In the genomic region with DNA sequence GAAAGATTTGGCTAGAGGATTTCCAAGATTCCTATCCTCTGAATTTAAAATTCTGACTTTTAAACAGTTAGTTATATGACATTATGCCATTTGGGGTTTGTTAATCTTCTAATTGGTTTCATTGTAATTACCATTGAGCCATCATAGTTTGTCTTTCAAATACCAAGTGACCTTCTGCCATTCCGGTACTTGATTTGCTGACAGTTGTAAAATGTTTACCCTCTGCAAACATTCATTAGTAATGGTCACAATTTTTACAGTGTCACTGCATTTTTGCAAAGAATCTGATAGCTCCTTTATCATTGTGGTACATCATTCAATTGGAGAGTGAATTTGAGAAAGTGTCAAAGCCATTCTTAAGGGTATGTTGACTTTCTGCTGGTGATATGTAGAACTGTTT, we compare ENCODE assay signal across 16 cellular contexts.
DNase-seq lines count a peak whose midpoint lies in the region; ATAC-seq and TF ChIP-seq lines count a peak whose summit lies in the region.
"Had no signal": no experiment of that assay in that cellular context is flagged by ENCODE, and none has a peak within 500 bp of the region (broad histone marks: within the 10 kb centered on the region; RNA-seq: fewer than 3 reads in every experiment).

No MANE protein-coding gene starts in this region.

- H3K9ac ChIP-seq in IMR-90 (ENCODE audit: low read depth, low read length): no peak overlapping the region
- no peak overlapping the region for H3K9ac ChIP-seq in parathyroid adenoma

- H3K4me2 ChIP-seq in IMR-90 (ENCODE audit: low read depth, low read length) (no peak overlapping the region), parathyroid adenoma (ENCODE audit: low read length) (no peak overlapping the region)

- H2AK9ac ChIP-seq in IMR-90 (replicated peaks; ENCODE audit: low read depth, low read length, poor library complexity): no peak overlapping the region

- no peak for TF ChIP-seq CTCF in IMR-90 (conservative IDR thresholded peaks at IDR 0.05; ENCODE audit: low read depth, low read length)
- no peak for TF ChIP-seq CTCF in Panc1 (IDR thresholded peaks at IDR 0.05)
- no peak for TF ChIP-seq CTCF in parathyroid adenoma (IDR thresholded peaks at IDR 0.05)
- no peak for TF ChIP-seq CTCF in mucosa of descending colon (IDR thresholded peaks at IDR 0.05)

- no peak overlapping the region for H4K8ac ChIP-seq in IMR-90 (ENCODE audit: low read depth in 2 of 2, low read length in 2 of 2)

- H3K9me3 ChIP-seq in IMR-90 (ENCODE audit: control insufficient read depth, insufficient read depth, low read length): no peaks in the 10 kb centered on the region
- H3K9me3 ChIP-seq in Panc1 (ENCODE audit: control insufficient read depth, insufficient read depth, low read depth, low read length): no peaks in the 10 kb centered on the region
- H3K9me3 ChIP-seq in parathyroid adenoma (ENCODE audit: control insufficient read depth, low read length): no peaks in the 10 kb centered on the region
- no peaks in the 10 kb centered on the region for H3K9me3 ChIP-seq in mucosa of descending colon
- H3K9me3 ChIP-seq: BE2C had no signal

- H3K36me3 ChIP-seq in IMR-90 (ENCODE audit: control insufficient read depth, insufficient read depth, low read length) (no peaks in the 10 kb centered on the region), Panc1 (ENCODE audit: control insufficient read depth, insufficient read depth, low read length) (no peaks in the 10 kb centered on the region), parathyroid adenoma (ENCODE audit: control insufficient read depth, insufficient read depth, low read length) (no peaks in the 10 kb centered on the region), mucosa of descending colon (ENCODE audit: low read depth) (no peaks in the 10 kb centered on the region)
- H3K36me3 ChIP-seq: BE2C had no signal

- H3K4me3 ChIP-seq in IMR-90 (ENCODE audit: insufficient read depth, low read depth, low read length): no peak overlapping the region
- H3K4me3 ChIP-seq in Panc1 (ENCODE audit: low read depth in 2 of 2, low read length in 2 of 2): no peak overlapping the region
- H3K4me3 ChIP-seq in parathyroid adenoma (ENCODE audit: low read depth, low read length): no peak overlapping the region
- H3K4me3 ChIP-seq in mucosa of descending colon: no peak overlapping the region

- no peak overlapping the region for H3K56ac ChIP-seq in IMR-90 (ENCODE audit: extremely low read depth, insufficient read depth, low read length)

- H2AK5ac ChIP-seq in IMR-90 (ENCODE audit: low read depth, low read length): no peak overlapping the region

- no peak overlapping the region for H3K4ac ChIP-seq in IMR-90 (ENCODE audit: low read depth, low read length)

- H3K79me2 ChIP-seq in parathyroid adenoma: no peaks in the 10 kb centered on the region

- in situ Hi-C loops in IMR-90 (cut with MboI; ENCODE audit: low sequenced_read_pairs) (no loop called here), Panc1 (cut with HindIII; ENCODE audit: low pct_unique_long_range_greater_than_20kb, low sequenced_read_pairs) (no loop called here)

- H4K20me1 ChIP-seq in IMR-90 (ENCODE audit: insufficient read depth, low read length): no peaks in the 10 kb centered on the region

- CTCF ChIA-PET in IMR-90 (lab: Yijun Ruan, JAX) (interaction anchor here (0.6 kb wide), 1 partner anchor 226 kb away, joined by 3 read pairs; no protein-coding TSS in a partner anchor), Panc1 (lab: Charles Lee) (no interaction called here)

- H4K91ac ChIP-seq in IMR-90 (ENCODE audit: insufficient read depth, low read depth, low read length): no peak overlapping the region

- TF ChIP-seq RAD21 in IMR-90 (IDR thresholded peaks at IDR 0.05; ENCODE audit: low read length): no peak

- H2BK20ac ChIP-seq in IMR-90 (ENCODE audit: low read depth, low read length): no peak overlapping the region

- no peak for DNase-seq in IMR-90
- peak; percentile 49 for DNase-seq in NCI-H146 (lab: John Stamatoyannopoulos, UW)
- no peak for DNase-seq in Panc1 (ENCODE audit: low read depth, low spot score)
- no peak for DNase-seq in NCI-H1694 treated with DMSO at 0.1 percent for 48 hours (lab: John Stamatoyannopoulos, UW)
- no peak for DNase-seq in mucosa of descending colon
- DNase-seq: ACHN; BE2C; C1 segment of cervical spinal cord; CD4-positive, CD25-positive, alpha-beta regulatory T cell; CD8-positive, alpha-beta memory T cell; COR-L47; DMS 273 treated with DMSO at 0.1 percent for 48 hours; DMS79; GF-D8; H9 had no signal

- no CpG with 5 or more reads among the region's 1 CpG for WGBS in IMR-90 (ENCODE audit: extremely low coverage in 2 of 2, insufficient read length in 1 of 2), 2 experiments

- ATAC-seq in IMR-90 (ENCODE audit: low read depth) (no peak), Panc1 (no peak), mucosa of descending colon (no peak)

- H2BK120ac ChIP-seq in IMR-90 (ENCODE audit: low read depth, low read length): no peak overlapping the region

- no peak overlapping the region for H3K14ac ChIP-seq in IMR-90 (replicated peaks; ENCODE audit: low read depth, low read length)

- H2AFZ ChIP-seq in IMR-90 (replicated peaks; ENCODE audit: low read length, poor library complexity): no peak overlapping the region
- peak overlapping the region; percentile 14 for H2AFZ ChIP-seq in parathyroid adenoma

- intact Hi-C loops in IMR-90 (cut with micrococcal nuclease) (no loop called here), Panc1 (cut with micrococcal nuclease; ENCODE audit: unreplicated experiment) (no loop called here), mucosa of descending colon (cut with DNase I, micrococcal nuclease) (no loop called here)

- BruUV-seq in IMR-90 (replicated peaks; lab: Mats Ljungman, UMichigan) (no TSS peak), Panc1 (replicated peaks; lab: Mats Ljungman, UMichigan) (no TSS peak)

- no peak overlapping the region for H3K23ac ChIP-seq in IMR-90 (ENCODE audit: low read depth, low read length)

- H3K27ac ChIP-seq in IMR-90 (ENCODE audit: insufficient read depth, low read length) (no peak overlapping the region), Panc1 (ENCODE audit: low read length) (peak overlapping the region; percentile 35; the same call in 1 of the 2 replicates), parathyroid adenoma (no peak overlapping the region)

- H3K9me1 ChIP-seq in IMR-90 (ENCODE audit: insufficient read depth, low read length): no peaks in the 10 kb centered on the region

- H2BK5ac ChIP-seq in IMR-90 (ENCODE audit: low read depth, low read length, poor library complexity, severe bottlenecking): no peak overlapping the region

- no peak overlapping the region for H3K18ac ChIP-seq in IMR-90 (ENCODE audit: low read depth, low read length)

- dilution Hi-C loops in IMR-90 (cut with HindIII; ENCODE audit: low sequenced_read_pairs, unreplicated experiment): no loop called here

- H3K4me1 ChIP-seq in IMR-90 (ENCODE audit: control insufficient read depth, insufficient read depth, low read length): peaks cover 4% of the 10 kb centered on the region; the same call in 1 of the 2 replicates
- H3K4me1 ChIP-seq in Panc1 (ENCODE audit: control insufficient read depth, insufficient read depth, low read length): no peaks in the 10 kb centered on the region
- H3K4me1 ChIP-seq in parathyroid adenoma: peaks cover 21% of the 10 kb centered on the region
- H3K4me1 ChIP-seq in mucosa of descending colon (ENCODE audit: low read depth): no peaks in the 10 kb centered on the region

- H3K79me1 ChIP-seq in IMR-90 (ENCODE audit: low read depth in 1 of 2, low read length in 2 of 2): no peaks in the 10 kb centered on the region

- H3K27me3 ChIP-seq in IMR-90 (ENCODE audit: control insufficient read depth, insufficient read depth, low read length) (no peaks in the 10 kb centered on the region), Panc1 (ENCODE audit: control insufficient read depth, insufficient read depth, low read length) (no peaks in the 10 kb centered on the region), parathyroid adenoma (ENCODE audit: control insufficient read depth, insufficient read depth, low read length) (no peaks in the 10 kb centered on the region)
- H3K27me3 ChIP-seq: BE2C had no signal

- TF ChIP-seq POLR2A in IMR-90 (IDR thresholded peaks at IDR 0.05; ENCODE audit: low read depth, low read length): no peak

- no peak overlapping the region for H2BK15ac ChIP-seq in IMR-90 (ENCODE audit: low read depth, low read length)

- POLR2A ChIA-PET in IMR-90 (lab: Charles Lee; ENCODE audit: unreplicated experiment): no interaction called here
- POLR2A ChIA-PET in Panc1 (lab: Charles Lee): no interaction called here

- no peak overlapping the region for H4K5ac ChIP-seq in IMR-90 (ENCODE audit: low read depth, low read length)

TF ChIP-seq in IMR-90, 13 proteins besides CTCF, POLR2A, EP300 and RAD21:
- TF ChIP-seq MAFK (IDR thresholded peaks at IDR 0.05; ENCODE audit: low read depth, low read length) (peak; percentile 50), MXI1 (IDR thresholded peaks at IDR 0.05; ENCODE audit: borderline replicate concordance, low read depth, low read length) (no peak), RCOR1 (IDR thresholded peaks at IDR 0.05; ENCODE audit: insufficient replicate concordance, low read length) (no peak), NFE2L2 (IDR thresholded peaks at IDR 0.05; ENCODE audit: low read depth, low read length) (no peak)
